ENCODE assay signal across 25 cellular contexts in genomic region chr3:38126121-38126892, GRCh38. TPM values are rescaled to one million over a fixed set of nuclear protein-coding genes. Genes with fewer than 3 reads are reported as not detected.
DNase-seq lines count a peak whose midpoint lies in the region; ATAC-seq and TF ChIP-seq lines count a peak whose summit lies in the region.
"Had no signal": no experiment of that assay in that cellular context is flagged by ENCODE, and none has a peak within 500 bp of the region (broad histone marks: within the 10 kb centered on the region; RNA-seq: fewer than 3 reads in every experiment).

No MANE protein-coding gene starts in this region.

- H3K9me3 ChIP-seq in SK-N-SH (no peaks in the 10 kb centered on the region), mesenchymal stem cell (ENCODE audit: control insufficient read depth, low read length) (no peaks in the 10 kb centered on the region)
- H3K9me3 ChIP-seq: MG63, pancreas, upper lobe of right lung had no signal

- POLR2A ChIA-PET in SK-N-SH (lab: Yijun Ruan, JAX): no interaction called here

- H3K18ac ChIP-seq in mesenchymal stem cell (ENCODE audit: low read depth in 1 of 2, low read length in 2 of 2): no peak overlapping the region

- TF ChIP-seq CTCF in SK-N-SH (IDR thresholded peaks at IDR 0.05) (no peak), GM23338 (conservative IDR thresholded peaks at IDR 0.05; ENCODE audit: low read depth in 2 of 2) (no peak), osteocyte (IDR thresholded peaks at IDR 0.05) (no peak), foreskin fibroblast (IDR thresholded peaks at IDR 0.05; ENCODE audit: low read depth, low read length) (no peak)

- H3K4me1 Mint-ChIP-seq in GM23338 (no peaks in the 10 kb centered on the region), osteocyte (ENCODE audit: unreplicated experiment) (no peaks in the 10 kb centered on the region), immature natural killer cell (peaks cover 13% of the 10 kb centered on the region in 2 donors)
- H3K4me1 Mint-ChIP-seq: nephron had no signal

- peaks cover 37% of the 10 kb centered on the region for H3K79me1 ChIP-seq in mesenchymal stem cell (replicated peaks; ENCODE audit: low read length, poor library complexity, severe bottlenecking)

- H3K27me3 Mint-ChIP-seq in GM23338 (ENCODE audit: insufficient read depth, low read depth, poor library complexity) (peaks cover 6% of the 10 kb centered on the region), osteocyte (ENCODE audit: unreplicated experiment) (no peaks in the 10 kb centered on the region), immature natural killer cell (ENCODE audit: low read depth in 3 of 3) (peaks cover 0 to 2% (median 0%) of the 10 kb centered on the region in 3 donors)

- no peak overlapping the region for H3K14ac ChIP-seq in mesenchymal stem cell (ENCODE audit: low read length in 2 of 2)

- H3K9ac ChIP-seq in SK-N-SH (no peak overlapping the region), mesenchymal stem cell (ENCODE audit: low read length) (no peak overlapping the region)

- H3K4me1 ChIP-seq in SK-N-SH (ENCODE audit: control insufficient read depth in 1 of 2, insufficient read depth in 2 of 2, low read depth in 1 of 2, low read length in 1 of 2) (no peaks in the 10 kb centered on the region), GM23338 (ENCODE audit: insufficient read depth) (no peaks in the 10 kb centered on the region), mesenchymal stem cell (ENCODE audit: control insufficient read depth, insufficient read depth, low read depth, low read length) (peaks cover 7% of the 10 kb centered on the region)
- H3K4me1 ChIP-seq: pancreas had no signal

- H4K20me1 ChIP-seq in SK-N-SH (ENCODE audit: insufficient read depth) (no peaks in the 10 kb centered on the region), GM23338 (replicated peaks; ENCODE audit: insufficient read depth) (peaks cover 13% of the 10 kb centered on the region; the same call in 1 of the 2 replicates)

- H3K9me3 Mint-ChIP-seq in GM23338 (no peaks in the 10 kb centered on the region), osteocyte (ENCODE audit: unreplicated experiment) (no peaks in the 10 kb centered on the region), immature natural killer cell (no peaks in the 10 kb centered on the region)
- H3K9me3 Mint-ChIP-seq: activated T-helper 2 cell treated with anti-CD3 and anti-CD28 coated beads, Interferon-gamma antibody, Interleukin-2, Interleukin-4, amounts not matched to agents 10 μg/mL and 5 μg/mL and 100 μg/mL, durations not matched to agents 14 hours and 24 hours and 36 hours; nephron had no signal

- H3K4me3 ChIP-seq in SK-N-SH (ENCODE audit: low read depth in 2 of 2, low read length in 1 of 2): no peak overlapping the region
- H3K4me3 ChIP-seq in GM23338: no peak overlapping the region
- no peak overlapping the region for H3K4me3 ChIP-seq in foreskin fibroblast (ENCODE audit: low read depth in 1 of 2, low read length in 2 of 2)
- H3K4me3 ChIP-seq in mesenchymal stem cell (ENCODE audit: insufficient read depth in 1 of 2, low read depth in 1 of 2, low read length in 2 of 2): no peak overlapping the region
- H3K4me3 ChIP-seq: MG63, pancreas, upper lobe of right lung had no signal

- ATAC-seq in SK-N-SH treated with all-trans-retinoic acid at 6 μM for 48 hours (no peak), GM23338 (no peak)
- ATAC-seq: HCT116, left ventricle myocardium superior, pancreas, upper lobe of right lung had no signal

- no peak overlapping the region for H3K4me3 Mint-ChIP-seq in GM23338
- H3K4me3 Mint-ChIP-seq in osteocyte (ENCODE audit: unreplicated experiment): no peak overlapping the region
- no peak overlapping the region for H3K4me3 Mint-ChIP-seq in immature natural killer cell
- H3K4me3 Mint-ChIP-seq: nephron had no signal

- H3K23ac ChIP-seq in mesenchymal stem cell (ENCODE audit: low read length in 2 of 2): no peak overlapping the region

- H3K27me3 ChIP-seq in SK-N-SH (ENCODE audit: insufficient read depth) (no peaks in the 10 kb centered on the region), GM23338 (ENCODE audit: insufficient read depth) (no peaks in the 10 kb centered on the region), mesenchymal stem cell (ENCODE audit: control insufficient read depth in 1 of 2, insufficient read depth in 1 of 2, low read length in 2 of 2) (no peaks in the 10 kb centered on the region)
- H3K27me3 ChIP-seq: MG63, pancreas, upper lobe of right lung had no signal

- H2BK12ac ChIP-seq in mesenchymal stem cell (ENCODE audit: low read length in 2 of 2): no peak overlapping the region

- no peak overlapping the region for H2AFZ ChIP-seq in SK-N-SH (ENCODE audit: low read depth)
- no peak overlapping the region for H2AFZ ChIP-seq in GM23338
- H2AFZ ChIP-seq in mesenchymal stem cell (ENCODE audit: low read depth, low read length): no peak overlapping the region

- 100% methylated on average over 1 of the region's 6 CpGs for WGBS in SK-N-SH (ENCODE audit: low lambda C conversion rate)
- 98% methylated on average over 6 of the region's 6 CpGs for WGBS in mesenchymal stem cell

- H4K8ac ChIP-seq in mesenchymal stem cell (ENCODE audit: low read length): no peak overlapping the region

- no peak for DNase-seq in SK-N-SH
- no peak for DNase-seq in GM23338 (ENCODE audit: low spot score)
- peak; percentile 26 for DNase-seq in ecto neural progenitor cell (ENCODE audit: low spot score)
- peak; percentile 69 for DNase-seq in osteocyte (ENCODE audit: extremely low spot score, unreplicated experiment)
- DNase-seq in foreskin fibroblast: no peak
- DNase-seq in immature natural killer cell: no peak
- DNase-seq in mesenchymal stem cell: no peak
- DNase-seq: activated CD4-positive, alpha-beta T cell treated with anti-CD3 and anti-CD28 coated beads, Interleukin-2, amount 50 U/mL, for 1 hour; DND-41; KG1; left ventricle myocardium superior; MG63; NCI-H1417 treated with DMSO at 0.1 percent for 48 hours; NCI-H2081 treated with DMSO at 0.1 percent for 48 hours; NCI-H446; OCI-M1; stimulated activated CD4-positive, alpha-beta T cell treated with anti-CD3 and anti-CD28 coated beads, Interleukin-2, amount 100 ng/mL, for 48 hours; substantia nigra; upper lobe of right lung had no signal

- no peak overlapping the region for H2AK5ac ChIP-seq in mesenchymal stem cell (ENCODE audit: low read length, severe bottlenecking)

- H4K91ac ChIP-seq in mesenchymal stem cell (ENCODE audit: low read length): no peak overlapping the region

- no peak overlapping the region for H3K4ac ChIP-seq in mesenchymal stem cell (ENCODE audit: low read depth in 1 of 2, low read length in 2 of 2)

- no peak overlapping the region for H3K27ac ChIP-seq in SK-N-SH (ENCODE audit: low read depth in 2 of 2, low read length in 1 of 2)
- H3K27ac ChIP-seq in GM23338 (ENCODE audit: low read depth): no peak overlapping the region
- H3K27ac ChIP-seq in mesenchymal stem cell (ENCODE audit: low read length, poor library complexity, severe bottlenecking): no peak overlapping the region
- H3K27ac ChIP-seq: pancreas, upper lobe of right lung, VCaP had no signal

- H3K36me3 ChIP-seq in SK-N-SH (replicated peaks in 1 of 2; ENCODE audit: control insufficient read depth in 1 of 2, insufficient read depth in 2 of 2, low read length in 1 of 2) (peaks cover 34 to 80% of the 10 kb centered on the region in 2 experiments), GM23338 (ENCODE audit: insufficient read depth) (peaks cover 28% of the 10 kb centered on the region), mesenchymal stem cell (ENCODE audit: control insufficient read depth in 1 of 2, insufficient read depth in 2 of 2, low read depth in 1 of 2, low read length in 2 of 2) (peaks cover 77 to 99% of the 10 kb centered on the region in 2 experiments)
- H3K36me3 ChIP-seq: MG63 had no signal

- no peak for TF ChIP-seq EP300 in SK-N-SH (IDR thresholded peaks at IDR 0.05; ENCODE audit: borderline replicate concordance in 1 of 2, low read depth in 1 of 2, low read length in 1 of 2)

- no peak overlapping the region for H3K4me2 ChIP-seq in SK-N-SH
- H3K4me2 ChIP-seq in GM23338: no peak overlapping the region
- H3K4me2 ChIP-seq in mesenchymal stem cell (ENCODE audit: low read length, poor library complexity, severe bottlenecking): no peak overlapping the region

- H3K36me3 Mint-ChIP-seq in GM23338 (ENCODE audit: low read depth) (peaks cover 73% of the 10 kb centered on the region), osteocyte (ENCODE audit: unreplicated experiment) (peaks cover 44% of the 10 kb centered on the region), immature natural killer cell (peaks cover 11 to 45% (median 17%) of the 10 kb centered on the region in 3 donors)

- no peak overlapping the region for H2BK120ac ChIP-seq in mesenchymal stem cell (ENCODE audit: low read depth, low read length)

- H2BK5ac ChIP-seq in mesenchymal stem cell (ENCODE audit: low read depth, low read length, poor library complexity, severe bottlenecking): no peak overlapping the region

- TF ChIP-seq RAD21 in SK-N-SH (IDR thresholded peaks at IDR 0.05; ENCODE audit: low read length): no peak

- H2BK15ac ChIP-seq in mesenchymal stem cell (ENCODE audit: low read depth, poor library complexity, severe bottlenecking): no peak overlapping the region

- H3K79me2 ChIP-seq in SK-N-SH (ENCODE audit: insufficient read depth): no peaks in the 10 kb centered on the region
- no peaks in the 10 kb centered on the region for H3K79me2 ChIP-seq in GM23338 (replicated peaks; ENCODE audit: insufficient read depth)

- no peaks in the 10 kb centered on the region for H3F3A ChIP-seq in SK-N-SH (replicated peaks; ENCODE audit: insufficient read depth)
- no peaks in the 10 kb centered on the region for H3F3A ChIP-seq in GM23338 (replicated peaks; ENCODE audit: low read depth)

- H3K27ac Mint-ChIP-seq in GM23338: no peak overlapping the region
- H3K27ac Mint-ChIP-seq in osteocyte (ENCODE audit: unreplicated experiment): no peak overlapping the region
- H3K27ac Mint-ChIP-seq in immature natural killer cell: peak overlapping the region in 1 of 6 donors; percentile 41
- H3K27ac Mint-ChIP-seq: activated T-helper 2 cell treated with anti-CD3 and anti-CD28 coated beads, Interferon-gamma antibody, Interleukin-2, Interleukin-4, amounts not matched to agents 10 μg/mL and 5 μg/mL and 100 μg/mL, durations not matched to agents 14 hours and 24 hours and 36 hours; nephron had no signal

- CTCF ChIA-PET in SK-N-SH (lab: Yijun Ruan, JAX): interaction anchor here (1.5 kb wide), 1 partner anchor 8 kb away, joined by 3 read pairs; no protein-coding TSS in a partner anchor

- no peaks in the 10 kb centered on the region for H3K9me2 ChIP-seq in SK-N-SH
- H3K9me2 ChIP-seq in GM23338 (ENCODE audit: insufficient read depth): no peaks in the 10 kb centered on the region

RNA-seq across cellular contexts. Expression of gene ACAA1, which starts 10.6 kb away (rescaled TPM):
- polyA plus RNA-seq in SK-N-SH (2012; rRNA removed) (86.4 and 101 TPM in 2 replicates), GM23338 (2016; fragmentation: Nextera tagmentation; extraction: Ambion mirVana) (25.9 and 26.6 TPM in 2 replicates), immature natural killer cell (100 to 1,000 TPM in 1 of 3 donors, 10 to 100 TPM in 2; 74.8 to 113 (median 82.8) TPM)
- 60.4 and 61.4 TPM in 2 replicates for polyA plus RNA-seq in SK-N-SH (2012; cell fraction: cytosol; rRNA removed)
- 220 and 261 TPM in 2 replicates for polyA plus RNA-seq in SK-N-SH (2012; cell fraction: nucleus; rRNA removed)
- 21.4 and 23.2 TPM in 2 replicates for total RNA-seq in GM23338 (2014; rRNA removed; shearing (Covaris generic))
- 60.3 and 62.0 TPM in 2 replicates for total RNA-seq in osteocyte
- 32.9 TPM for polyA plus RNA-seq in mesenchymal stem cell (2013, experiment 1 of 2)
- polyA plus RNA-seq in mesenchymal stem cell (2013, experiment 2 of 2): 32.8 TPM

RNA-seq across cellular contexts. Expression of gene MYD88, which starts 12.2 kb away (rescaled TPM):
- polyA plus RNA-seq in SK-N-SH (2012; rRNA removed) (24.0 and 26.9 TPM in 2 replicates), GM23338 (2016; fragmentation: Nextera tagmentation; extraction: Ambion mirVana) (14.4 and 15.5 TPM in 2 replicates), immature natural killer cell (100 to 1,000 TPM in 2 of 3 donors, 10 to 100 TPM in 1; 94.0 to 205 (median 129) TPM)
- polyA plus RNA-seq in SK-N-SH (2012; cell fraction: cytosol; rRNA removed): 22.7 and 23.9 TPM in 2 replicates
- 34.1 and 42.3 TPM in 2 replicates for polyA plus RNA-seq in SK-N-SH (2012; cell fraction: nucleus; rRNA removed)
- 26.0 and 42.6 TPM in 2 replicates for total RNA-seq in GM23338 (2014; rRNA removed; shearing (Covaris generic))
- 13.3 TPM in 2 replicates for total RNA-seq in osteocyte
- polyA plus RNA-seq in mesenchymal stem cell (2013, experiment 1 of 2): 31.6 TPM
- polyA plus RNA-seq in mesenchymal stem cell (2013, experiment 2 of 2): 31.9 TPM

RNA-seq across cellular contexts. Expression of gene OXSR1, which starts 39.0 kb away (rescaled TPM):
- 22.3 and 31.9 TPM in 2 replicates for polyA plus RNA-seq in SK-N-SH (2012; rRNA removed)
- polyA plus RNA-seq in SK-N-SH (2012; cell fraction: cytosol; rRNA removed): 28.5 and 30.6 TPM in 2 replicates
- polyA plus RNA-seq in SK-N-SH (2012; cell fraction: nucleus; rRNA removed): 17.1 and 30.4 TPM in 2 replicates
- 39.3 and 41.1 TPM in 2 replicates for total RNA-seq in GM23338 (2014; rRNA removed; shearing (Covaris generic))
- 15.5 and 16.0 TPM in 2 replicates for polyA plus RNA-seq in GM23338 (2016; fragmentation: Nextera tagmentation; extraction: Ambion mirVana)
- total RNA-seq in osteocyte: 55.7 and 57.8 TPM in 2 replicates
- 10 to 100 TPM; 13.1 to 16.1 (median 13.5) TPM for polyA plus RNA-seq in immature natural killer cell
- 18.9 TPM for polyA plus RNA-seq in mesenchymal stem cell (2013, experiment 1 of 2)
- polyA plus RNA-seq in mesenchymal stem cell (2013, experiment 2 of 2): 18.5 TPM

Comparison
In these comparisons a context has a peak if more than half of its experiments do, and no peak if none do; other contexts are left out.
1. DNase-seq: peak in ecto neural progenitor cell (single experiment) and osteocyte (single experiment); none in SK-N-SH (single experiment), GM23338 (single experiment), foreskin fibroblast (0 of 2), immature natural killer cell (0 of 3) and mesenchymal stem cell (single experiment).